In the genomic region with DNA sequence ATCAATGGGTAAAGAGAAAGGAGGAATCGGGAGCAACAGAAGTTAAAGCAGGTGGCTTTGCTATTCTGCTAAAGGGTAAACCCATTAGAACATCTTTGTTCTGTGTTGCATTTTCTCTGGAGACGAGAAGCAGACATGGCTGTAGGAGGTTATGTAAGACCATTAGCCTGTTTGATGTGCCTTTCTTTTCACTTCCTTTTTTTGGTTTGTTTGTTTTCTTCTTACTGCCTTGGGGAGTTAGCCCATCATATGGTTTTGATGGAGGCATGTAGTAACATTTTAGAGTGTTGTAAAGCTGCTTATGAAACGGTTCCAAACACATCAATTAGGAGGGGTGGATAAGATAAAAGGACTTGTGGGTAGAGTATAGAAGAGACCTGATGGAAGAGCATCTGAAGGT, we compare ENCODE assay signal across 15 cellular contexts.
DNase-seq lines count a peak whose midpoint lies in the region; ATAC-seq lines count a peak whose summit lies in the region.
"Had no signal": no experiment of that assay in that cellular context is flagged by ENCODE, and none has a peak within 500 bp of the region (broad histone marks: within the 10 kb centered on the region; RNA-seq: fewer than 3 reads in every experiment).

No MANE protein-coding gene starts in this region.

- H3K36me3 Mint-ChIP-seq in memory B cell, result peaks cover 3% of the 10 kb centered on the region
- no peaks in the 10 kb centered on the region for H3K36me3 Mint-ChIP-seq in activated T-helper 17 cell treated with anti-CD3 and anti-CD28 coated beads, Interleukin-2, amount 50 U/mL, for 72 hours (ENCODE audit: low read depth)

- no peak overlapping the region for H3K23ac ChIP-seq in neuronal stem cell (ENCODE audit: low read depth, low read length, poor library complexity)

- no peak overlapping the region for H3K4me3 Mint-ChIP-seq in memory B cell
- no peak overlapping the region for H3K4me3 Mint-ChIP-seq in activated T-helper 17 cell treated with anti-CD3 and anti-CD28 coated beads, Interleukin-2, amount 50 U/mL, for 72 hours

- H3K9me3 Mint-ChIP-seq in memory B cell, result no peaks in the 10 kb centered on the region
- H3K9me3 Mint-ChIP-seq in activated T-helper 17 cell treated with anti-CD3 and anti-CD28 coated beads, Interleukin-2, amount 50 U/mL, for 72 hours, result no peaks in the 10 kb centered on the region

- H3K4me1 ChIP-seq in neuronal stem cell (ENCODE audit: control insufficient read depth in 2 of 2, insufficient read depth in 1 of 2, low read depth in 1 of 2, low read length in 2 of 2), result no peaks in the 10 kb centered on the region
- H3K4me1 ChIP-seq: esophagus squamous epithelium had no signal

- no peak overlapping the region for H2BK5ac ChIP-seq in neuronal stem cell (ENCODE audit: low read length)

- no peak overlapping the region for H2AK5ac ChIP-seq in neuronal stem cell (ENCODE audit: low read depth, low read length)

- no peaks in the 10 kb centered on the region for H3K9me3 ChIP-seq in neuronal stem cell (replicated peaks in 1 of 2; ENCODE audit: control insufficient read depth in 2 of 2, insufficient read depth in 1 of 2, low read depth in 1 of 2, low read length in 2 of 2)
- H3K9me3 ChIP-seq: esophagus squamous epithelium had no signal

- no peak overlapping the region for H3K18ac ChIP-seq in neuronal stem cell (ENCODE audit: low read length)

- no peak overlapping the region for H3K27ac ChIP-seq in neuronal stem cell (replicated peaks; ENCODE audit: low read length)
- H3K27ac ChIP-seq: esophagus squamous epithelium had no signal

- ATAC-seq in GM18508 (IDR thresholded peaks at IDR 0.05; ENCODE audit: insufficient read depth, unreplicated experiment) (peak; percentile 89), HG02884 (IDR thresholded peaks at IDR 0.05; ENCODE audit: unreplicated experiment) (peak; percentile 79), memory B cell (ENCODE audit: low read depth) (peak; percentile 73)
- ATAC-seq in activated T-helper 17 cell treated with anti-CD3 and anti-CD28 coated beads, Interleukin-2, amount 50 U/mL, for 72 hours (replicated peaks), result no peak
- ATAC-seq: PC-3 had no signal

- H3K4me2 ChIP-seq in neuronal stem cell (ENCODE audit: insufficient read depth, low read length, poor library complexity, severe bottlenecking), result no peak overlapping the region

- H3K14ac ChIP-seq in neuronal stem cell (ENCODE audit: low read length), result no peak overlapping the region

- H3K9ac ChIP-seq in neuronal stem cell (ENCODE audit: low read depth, low read length, poor library complexity), result no peak overlapping the region

- no peak overlapping the region for H3K4me3 ChIP-seq in neuronal stem cell (ENCODE audit: low read length in 2 of 2)
- H3K4me3 ChIP-seq: esophagus squamous epithelium had no signal

- peak; percentile 65 to 79 for DNase-seq in NOMO-1 (lab: John Stamatoyannopoulos, UW; ENCODE audit: unreplicated experiment in 2 of 2)
- no peak for DNase-seq in memory B cell (ENCODE audit: low spot score in 2 of 2)
- DNase-seq in activated T-cell treated with anti-CD3 and anti-CD28 coated beads for 4 hours, result no peak
- DNase-seq in neuronal stem cell (ENCODE audit: low spot score), result no peak
- no peak for DNase-seq in SHP77 treated with DMSO at 0.1 percent for 48 hours (lab: John Stamatoyannopoulos, UW)
- DNase-seq: activated gamma-delta T cell, AML-193, esophagus squamous epithelium, kidney glomerular epithelial cell, NCI-H1417 treated with DMSO at 0.1 percent for 48 hours, NCI-H2227 treated with DMSO at 0.1 percent for 48 hours, PC-3 had no signal

- H2BK12ac ChIP-seq in neuronal stem cell (ENCODE audit: low read length), result no peak overlapping the region

- peaks cover 9% of the 10 kb centered on the region for H3K4me1 Mint-ChIP-seq in memory B cell
- no peaks in the 10 kb centered on the region for H3K4me1 Mint-ChIP-seq in activated T-helper 17 cell treated with anti-CD3 and anti-CD28 coated beads, Interleukin-2, amount 50 U/mL, for 72 hours

- no peak overlapping the region for H2BK15ac ChIP-seq in neuronal stem cell (ENCODE audit: low read length)

- H3K36me3 ChIP-seq in neuronal stem cell (replicated peaks in 1 of 2; ENCODE audit: control insufficient read depth in 2 of 2, insufficient read depth in 2 of 2, low read length in 2 of 2), result no peaks in the 10 kb centered on the region
- H3K36me3 ChIP-seq: esophagus squamous epithelium had no signal

- H2AFZ ChIP-seq in neuronal stem cell (ENCODE audit: low read length), result no peak overlapping the region

- H3K4ac ChIP-seq in neuronal stem cell (ENCODE audit: low read length), result no peak overlapping the region

- no peak overlapping the region for H4K91ac ChIP-seq in neuronal stem cell (ENCODE audit: low read depth, low read length, poor library complexity)

- H4K8ac ChIP-seq in neuronal stem cell (ENCODE audit: low read depth, low read length), result no peak overlapping the region

- WGBS in neuronal stem cell (ENCODE audit: extremely low coverage in 2 of 2, insufficient read length in 2 of 2, insufficient replicate concordance in 1 of 2), 2 donors, result no CpG with 5 or more reads among the region's 3 CpGs

- H2BK120ac ChIP-seq in neuronal stem cell (ENCODE audit: low read depth, low read length), result no peak overlapping the region

- no peak overlapping the region for H3K27ac Mint-ChIP-seq in memory B cell
- H3K27ac Mint-ChIP-seq in activated T-helper 17 cell treated with anti-CD3 and anti-CD28 coated beads, Interleukin-2, amount 50 U/mL, for 72 hours, result no peak overlapping the region

- no peaks in the 10 kb centered on the region for H3K79me1 ChIP-seq in neuronal stem cell (ENCODE audit: low read depth, low read length)

- no peaks in the 10 kb centered on the region for H3K27me3 ChIP-seq in neuronal stem cell (ENCODE audit: control insufficient read depth in 3 of 3, insufficient read depth in 3 of 3, low read depth in 1 of 3, low read length in 3 of 3)
- H3K27me3 ChIP-seq: esophagus squamous epithelium had no signal

- H3K27me3 Mint-ChIP-seq in memory B cell, result peaks cover 1% of the 10 kb centered on the region
- peaks cover 3% of the 10 kb centered on the region for H3K27me3 Mint-ChIP-seq in activated T-helper 17 cell treated with anti-CD3 and anti-CD28 coated beads, Interleukin-2, amount 50 U/mL, for 72 hours

Comparison
In these comparisons a context has a peak if more than half of its experiments do, and no peak if none do; other contexts are left out.
1. DNase-seq: peak in NOMO-1 (2 of 2); none in memory B cell (0 of 2), activated T-cell treated with anti-CD3 and anti-CD28 coated beads for 4 hours (single experiment), neuronal stem cell (single experiment) and SHP77 treated with DMSO at 0.1 percent for 48 hours (single experiment).